ENCODE assay signal across 23 cellular contexts in the genomic region with DNA sequence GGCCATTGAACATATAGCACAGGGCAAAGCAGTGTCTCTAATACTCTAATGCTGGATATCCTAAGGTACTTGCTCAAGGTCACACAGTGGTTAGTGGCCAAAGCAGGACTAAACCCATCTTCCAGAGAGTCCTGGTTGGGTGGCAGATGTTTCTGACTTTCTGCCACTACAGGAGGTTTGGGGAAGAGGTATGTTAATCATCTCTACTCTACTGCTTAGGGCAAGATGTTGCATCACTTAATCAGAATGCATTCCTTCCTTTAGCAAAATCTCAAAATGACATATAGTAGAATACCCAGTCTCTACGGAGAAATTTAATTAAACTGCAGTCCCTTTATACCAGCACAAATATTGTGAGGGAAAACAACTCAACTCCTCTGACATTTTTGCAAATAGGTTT.
DNase-seq lines count a peak whose midpoint lies in the region; ATAC-seq, FAIRE-seq and TF ChIP-seq lines count a peak whose summit lies in the region.
"Had no signal": no experiment of that assay in that cellular context is flagged by ENCODE, and none has a peak within 500 bp of the region (broad histone marks: within the 10 kb centered on the region; RNA-seq: fewer than 3 reads in every experiment).

No MANE protein-coding gene starts in this region.

- no peaks in the 10 kb centered on the region for H3K9me3 ChIP-seq in H1 (ENCODE audit: insufficient read depth in 2 of 2, low read depth in 1 of 2, low read length in 1 of 2)
- peaks cover 0 to 8% of the 10 kb centered on the region in 2 donors for H3K9me3 ChIP-seq in transverse colon
- H3K9me3 ChIP-seq: BE2C had no signal

- in situ Hi-C loops in transverse colon (cut with MboI; ENCODE audit: low pct_ligation_motif_present in 1 of 4, low pct_unique_long_range_greater_than_20kb in 1 of 4, low sequenced_read_pairs in 3 of 4): no loop called here

- H3K27ac ChIP-seq in H1 (ENCODE audit: low read depth, low read length) (no peak overlapping the region), transverse colon (no peak overlapping the region)
- H3K27ac ChIP-seq: 22Rv1; BLaER1 treated with 17β-estradiol and CSF1 and Interleukin-3, amounts not matched to agents 10 nM and 100 nM had no signal

- no peak overlapping the region for H2BK5ac ChIP-seq in H1 (ENCODE audit: low read depth, low read length)

- H3K9ac ChIP-seq in H1 (replicated peaks in 1 of 4; ENCODE audit: extremely low read depth in 1 of 4, low read depth in 3 of 4, low read length in 3 of 4): no peak overlapping the region
- H3K9ac ChIP-seq: BLaER1 treated with 17β-estradiol and CSF1 and Interleukin-3, amounts not matched to agents 10 nM and 100 nM had no signal

- H3K4me3 ChIP-seq in AG10803 (ENCODE audit: low read length): no peak overlapping the region
- H3K4me3 ChIP-seq in H1 (ENCODE audit: extremely low read depth in 1 of 4, insufficient read depth in 2 of 4, low read depth in 3 of 4, low read length in 4 of 4): no peak overlapping the region
- no peak overlapping the region for H3K4me3 ChIP-seq in transverse colon
- H3K4me3 ChIP-seq: BLaER1 treated with 17β-estradiol and CSF1 and Interleukin-3, amounts not matched to agents 10 nM and 100 nM; GM12878 had no signal

- POLR2A ChIA-PET in H1 (lab: Charles Lee; ENCODE audit: partially characterized antibody): no interaction called here

- no peak overlapping the region for H3K14ac ChIP-seq in H1 (ENCODE audit: insufficient read length)

- H4K8ac ChIP-seq in H1 (ENCODE audit: extremely low read depth, insufficient read depth, low read length): no peak overlapping the region

- DNase-seq in AG10803 (ENCODE audit: low read depth) (peak; percentile 35), GM03348 (ENCODE audit: low spot score) (peak; percentile 15), M059J (ENCODE audit: low read depth) (peak; percentile 29), H1 (ENCODE audit: low read depth in 1 of 2, low spot score in 2 of 2) (no peak), transverse colon (no peak), NCI-H446 treated with DMSO at 0.1 percent for 48 hours (lab: John Stamatoyannopoulos, UW) (no peak), left ventricle myocardium superior (no peak), NCI-H1105 (lab: John Stamatoyannopoulos, UW) (no peak)
- DNase-seq: AML-193; BE2C; CD4-positive, alpha-beta T cell; CD8-positive, alpha-beta memory T cell; DMS 273 treated with DMSO at 0.1 percent for 48 hours; DMS79; GOT3; H7; HCEC 1CT had no signal

- no peak overlapping the region for H2BK120ac ChIP-seq in H1 (replicated peaks; ENCODE audit: low read depth, low read length)

- H2AFZ ChIP-seq in H1 (ENCODE audit: low read length): no peak overlapping the region

- no peaks in the 10 kb centered on the region for H3K4me1 ChIP-seq in H1 (replicated peaks in 1 of 4; ENCODE audit: control insufficient read depth in 3 of 4, insufficient read depth in 4 of 4, low read length in 3 of 4)
- H3K4me1 ChIP-seq in transverse colon: peaks cover 0 to 18% (median 5%) of the 10 kb centered on the region in 4 donors
- H3K4me1 ChIP-seq: BE2C had no signal

- no peak overlapping the region for H2BK15ac ChIP-seq in H1 (ENCODE audit: low read length)

- H2BK12ac ChIP-seq in H1 (ENCODE audit: low read depth, low read length): no peak overlapping the region

- ATAC-seq in left ventricle myocardium superior: no peak
- ATAC-seq: GM12878 had no signal

- TF ChIP-seq EP300 in H1 (IDR thresholded peaks at IDR 0.05; ENCODE audit: borderline replicate concordance in 1 of 2, low read depth in 2 of 2, low read length in 2 of 2) (no peak), transverse colon (IDR thresholded peaks at IDR 0.05; ENCODE audit: low read depth) (no peak)

- no peak overlapping the region for H4K5ac ChIP-seq in H1 (ENCODE audit: insufficient read length, low read depth, low read length)

- no peak overlapping the region for H3K56ac ChIP-seq in H1 (replicated peaks; ENCODE audit: insufficient read length, low read depth, low read length)

- no peak overlapping the region for H3K18ac ChIP-seq in H1 (ENCODE audit: extremely low read depth, low read length)

- H3K79me2 ChIP-seq in H1 (ENCODE audit: control insufficient read depth in 1 of 2, insufficient read depth in 2 of 2, low read length in 2 of 2): no peaks in the 10 kb centered on the region

- no peak for TF ChIP-seq CTCF in AG10803 (conservative IDR thresholded peaks at IDR 0.05; ENCODE audit: low read length)
- TF ChIP-seq CTCF in H1 (IDR thresholded peaks at IDR 0.05; ENCODE audit: control extremely low read depth in 1 of 3, insufficient read depth in 1 of 3, low read depth in 1 of 3, low read length in 3 of 3): no peak
- no peak for TF ChIP-seq CTCF in transverse colon (IDR thresholded peaks at IDR 0.05)

- no peak overlapping the region for H3K23ac ChIP-seq in H1 (ENCODE audit: insufficient read length)

- intact Hi-C loops in transverse colon (cut with DNase I; ENCODE audit: low total_unique reads): no loop called here
- intact Hi-C loops in left ventricle myocardium superior (cut with micrococcal nuclease): no loop called here

- no peak overlapping the region for H3K4me2 ChIP-seq in H1 (ENCODE audit: insufficient read depth in 1 of 2, low read depth in 2 of 2, low read length in 2 of 2)
- H3K4me2 ChIP-seq: BLaER1 treated with 17β-estradiol and CSF1 and Interleukin-3, amounts not matched to agents 10 nM and 100 nM had no signal

- WGBS in H1 (ENCODE audit: extremely low coverage in 1 of 2, insufficient coverage in 1 of 2, insufficient read length in 1 of 2, insufficient replicate concordance in 2 of 2, low coverage in 1 of 2, low lambda C conversion rate in 2 of 2, missing lambda C conversion rate in 1 of 2), 2 experiments: 100% methylated on average over 1 of the region's 1 CpG; no CpG with 5 or more reads in 1 of the 2 experiments
- WGBS in transverse colon (ENCODE audit: low coverage in 1 of 2), 2 donors: 79 to 100% methylated on average over 1 of the region's 1 CpG

- H3K27me3 ChIP-seq in H1 (replicated peaks in 1 of 4; ENCODE audit: control insufficient read depth in 3 of 4, extremely low read depth in 1 of 4, insufficient read depth in 3 of 4, low read length in 3 of 4) (no peaks in the 10 kb centered on the region), transverse colon (no peaks in the 10 kb centered on the region)
- H3K27me3 ChIP-seq: BE2C; BLaER1 treated with 17β-estradiol and CSF1 and Interleukin-3, amounts not matched to agents 10 nM and 100 nM had no signal

- H3K36me3 ChIP-seq in H1 (ENCODE audit: control insufficient read depth in 2 of 4, insufficient read depth in 4 of 4, low read length in 3 of 4): no peaks in the 10 kb centered on the region
- no peaks in the 10 kb centered on the region for H3K36me3 ChIP-seq in transverse colon
- H3K36me3 ChIP-seq: BE2C; BLaER1 treated with 17β-estradiol and CSF1 and Interleukin-3, amounts not matched to agents 10 nM and 100 nM had no signal

- TF ChIP-seq RAD21 in H1 (IDR thresholded peaks at IDR 0.05 in 1 of 2, conservative IDR thresholded peaks at IDR 0.05 in 1 of 2; ENCODE audit: low read depth in 2 of 2, low read length in 2 of 2): no peak

- H4K91ac ChIP-seq in H1 (replicated peaks; ENCODE audit: insufficient read length, low read length): no peak overlapping the region

- no peaks in the 10 kb centered on the region for H4K20me1 ChIP-seq in H1 (replicated peaks in 1 of 2; ENCODE audit: control insufficient read depth in 1 of 2, insufficient read depth in 2 of 2, low read length in 2 of 2)
- H4K20me1 ChIP-seq: BLaER1 treated with 17β-estradiol and CSF1 and Interleukin-3, amounts not matched to agents 10 nM and 100 nM had no signal

- no peak overlapping the region for H3K4ac ChIP-seq in H1 (replicated peaks; ENCODE audit: insufficient read length, low read depth, low read length)

- no peak for TF ChIP-seq POLR2A in H1 (IDR thresholded peaks at IDR 0.05; ENCODE audit: control extremely low read depth in 1 of 2, low read depth in 2 of 2, low read length in 2 of 2)
- no peak for TF ChIP-seq POLR2A in transverse colon (IDR thresholded peaks at IDR 0.05)

- H3K23me2 ChIP-seq in H1 (ENCODE audit: low read depth, low read length): peaks cover 2% of the 10 kb centered on the region; the same call in 1 of the 2 replicates

- no peaks in the 10 kb centered on the region for H3K79me1 ChIP-seq in H1 (ENCODE audit: low read depth, low read length)

- H2AK5ac ChIP-seq in H1 (ENCODE audit: low read depth, low read length): no peak overlapping the region

- no peak overlapping the region for H2BK20ac ChIP-seq in H1 (ENCODE audit: low read length)

- CTCF ChIA-PET in H1 (lab: Charles Lee; ENCODE audit: partially characterized antibody): interaction anchor here (1.5 kb wide), 1 partner anchor 68 kb away, joined by 3 read pairs; no protein-coding TSS in a partner anchor

- peak; percentile 13 for FAIRE-seq in H1 (lab: Jason Lieb, UNC)
- FAIRE-seq: A204.1, D721Med, G401.6, GM12878 had no signal

TF ChIP-seq in H1, 55 proteins besides CTCF, POLR2A, EP300 and RAD21:
- TF ChIP-seq, protein P1, sequence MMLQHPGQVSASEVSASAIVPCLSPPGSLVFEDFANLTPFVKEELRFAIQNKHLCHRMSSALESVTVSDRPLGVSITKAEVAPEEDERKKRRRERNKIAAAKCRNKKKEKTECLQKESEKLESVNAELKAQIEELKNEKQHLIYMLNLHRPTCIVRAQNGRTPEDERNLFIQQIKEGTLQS (IDR thresholded peaks at IDR 0.05; ENCODE audit: insufficient read depth, low read depth, low read length): no peak
- TF ChIP-seq CEBPB (IDR thresholded peaks at IDR 0.05; ENCODE audit: low read depth, low read length): peak; percentile 24; the same call in 1 of the 2 replicates
- TF ChIP-seq SIX5 (IDR thresholded peaks at IDR 0.05; ENCODE audit: low read depth, low read length): no peak
- TF ChIP-seq, protein P2, sequence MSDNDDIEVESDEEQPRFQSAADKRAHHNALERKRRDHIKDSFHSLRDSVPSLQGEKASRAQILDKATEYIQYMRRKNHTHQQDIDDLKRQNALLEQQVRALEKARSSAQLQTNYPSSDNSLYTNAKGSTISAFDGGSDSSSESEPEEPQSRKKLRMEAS (IDR thresholded peaks at IDR 0.05): no peak
- TF ChIP-seq PHF8 (conservative IDR thresholded peaks at IDR 0.05; ENCODE audit: low read depth, low read length): no peak
- TF ChIP-seq TBP (IDR thresholded peaks at IDR 0.05; ENCODE audit: low read depth, low read length): no peak
- TF ChIP-seq ASH2L (IDR thresholded peaks at IDR 0.05; ENCODE audit: low read length): no peak
TF ChIP-seq in H1: peak in this region for 1.

Comparison
In these comparisons a context has a peak if more than half of its experiments do, and no peak if none do; other contexts are left out.
1. DNase-seq: peak in AG10803 (single experiment), GM03348 (single experiment) and M059J (single experiment); none in H1 (0 of 2), transverse colon (single experiment), NCI-H446 treated with DMSO at 0.1 percent for 48 hours (single experiment), left ventricle myocardium superior (single experiment) and NCI-H1105 (single experiment).